ENCODE assay signal across 13 cellular contexts in the genomic region with DNA sequence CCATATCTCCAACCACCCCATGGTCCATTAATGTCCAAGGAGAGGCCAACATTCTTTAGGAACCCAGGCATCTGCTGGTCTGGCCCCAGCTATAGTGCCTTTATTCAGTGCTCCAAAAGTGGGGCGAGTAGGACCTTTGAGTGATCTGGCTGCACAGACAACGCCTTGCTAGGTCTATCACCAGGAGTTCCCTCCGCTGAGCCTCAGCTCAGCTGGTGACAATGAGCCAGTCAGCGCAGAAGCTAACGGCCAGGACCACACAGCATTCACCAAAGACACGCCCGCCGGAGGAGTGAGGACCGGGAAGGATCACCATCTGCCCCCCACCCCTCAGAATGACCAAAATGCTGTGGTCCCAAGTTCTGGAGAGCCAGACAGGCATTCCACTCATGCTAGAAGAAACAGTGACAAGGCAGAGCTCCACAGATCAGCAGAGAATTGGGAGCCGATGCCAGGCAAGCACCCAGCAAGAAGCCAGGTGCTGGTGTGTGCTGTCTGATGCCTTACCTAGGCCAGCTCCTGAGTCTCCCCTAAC. TPM values are rescaled to one million over a fixed set of nuclear protein-coding genes. Genes with fewer than 3 reads are reported as not detected.
A peak's percentile ranks its signal among the peaks of the same experiment; 100 is the strongest.
DNase-seq lines count a peak whose midpoint lies in the region; ATAC-seq and TF ChIP-seq lines count a peak whose summit lies in the region.
"Had no signal": no experiment of that assay in that cellular context is flagged by ENCODE, and none has a peak within 500 bp of the region (broad histone marks: within the 10 kb centered on the region; RNA-seq: fewer than 3 reads in every experiment).

No MANE protein-coding gene starts in this region.

- H3K4me2 ChIP-seq in OCI-LY7 (ENCODE audit: low read length) = peak overlapping the region; percentile 75
- no peak overlapping the region for H3K4me2 ChIP-seq in trophoblast cell (ENCODE audit: low read length)

- H3K36me3 ChIP-seq in CD4-positive, alpha-beta memory T cell (ENCODE audit: insufficient read depth, low read length) = peaks cover 5% of the 10 kb centered on the region
- H3K36me3 ChIP-seq in OCI-LY7 (ENCODE audit: insufficient read depth, low read length) (peaks cover 7% of the 10 kb centered on the region; the same call in 1 of the 2 replicates), trophoblast cell (ENCODE audit: control insufficient read depth in 1 of 2, insufficient read depth in 2 of 2, low read length in 2 of 2) (peaks cover 0 to 2% of the 10 kb centered on the region in 2 experiments)

- H3K36me3 Mint-ChIP-seq in CD4-positive, alpha-beta memory T cell = peaks cover 6 to 10% of the 10 kb centered on the region in 2 donors
- peaks cover 27% of the 10 kb centered on the region for H3K36me3 Mint-ChIP-seq in dendritic cell treated with granulocyte-macrophage colony-stimulating factor and Interleukin-4, amounts not matched to agents 40 ng/mL and 50 ng/mL, for 4 days (ENCODE audit: low read depth)

- no peak overlapping the region for H3K14ac ChIP-seq in trophoblast cell (ENCODE audit: low read length)

- no peaks in the 10 kb centered on the region for H3K27me3 ChIP-seq in CD4-positive, alpha-beta memory T cell (ENCODE audit: insufficient read depth, low read length)
- H3K27me3 ChIP-seq in trophoblast cell (ENCODE audit: insufficient read depth, low read length) = no peaks in the 10 kb centered on the region

- no peaks in the 10 kb centered on the region for H3K9me3 Mint-ChIP-seq in CD4-positive, alpha-beta memory T cell
- H3K9me3 Mint-ChIP-seq in dendritic cell treated with granulocyte-macrophage colony-stimulating factor and Interleukin-4, amounts not matched to agents 40 ng/mL and 50 ng/mL, for 4 days = no peaks in the 10 kb centered on the region

- H3K27me3 Mint-ChIP-seq in CD4-positive, alpha-beta memory T cell = no peaks in the 10 kb centered on the region
- H3K27me3 Mint-ChIP-seq in dendritic cell treated with granulocyte-macrophage colony-stimulating factor and Interleukin-4, amounts not matched to agents 40 ng/mL and 50 ng/mL, for 4 days = no peaks in the 10 kb centered on the region

- no peak overlapping the region for H4K12ac ChIP-seq in trophoblast cell (ENCODE audit: low read depth, low read length)

- no peaks in the 10 kb centered on the region for H3K9me2 ChIP-seq in OCI-LY7 (ENCODE audit: insufficient read depth, low read length)

- peak overlapping the region; percentile 86 to 98 (median 93) for H3K27ac Mint-ChIP-seq in CD4-positive, alpha-beta memory T cell
- peak overlapping the region; percentile 89 for H3K27ac Mint-ChIP-seq in dendritic cell treated with granulocyte-macrophage colony-stimulating factor and Interleukin-4, amounts not matched to agents 40 ng/mL and 50 ng/mL, for 4 days

- no peak overlapping the region for H4K8ac ChIP-seq in trophoblast cell (ENCODE audit: low read depth, low read length)

- H3K18ac ChIP-seq in trophoblast cell (ENCODE audit: low read length) = peak overlapping the region; percentile 33

- H3K4me1 Mint-ChIP-seq in CD4-positive, alpha-beta memory T cell = peaks cover 67 to 80% (median 72%) of the 10 kb centered on the region in 4 donors
- peaks cover 67% of the 10 kb centered on the region for H3K4me1 Mint-ChIP-seq in dendritic cell treated with granulocyte-macrophage colony-stimulating factor and Interleukin-4, amounts not matched to agents 40 ng/mL and 50 ng/mL, for 4 days (ENCODE audit: low read depth)

- H3K79me2 ChIP-seq in OCI-LY7 (ENCODE audit: insufficient read depth, low read depth, low read length) = peaks cover 88% of the 10 kb centered on the region
- H3K79me2 ChIP-seq in trophoblast cell (ENCODE audit: control insufficient read depth, insufficient read depth, low read length, poor library complexity) = no peaks in the 10 kb centered on the region

- no peak for DNase-seq in CD4-positive, alpha-beta memory T cell
- DNase-seq in OCI-LY7 (ENCODE audit: low spot score) (no peak), trophoblast cell (no peak), GM10248 (ENCODE audit: extremely low spot score) (no peak), D341Med (ENCODE audit: low spot score) (no peak), dedifferentiated amniotic fluid mesenchymal stem cell (ENCODE audit: extremely low spot score) (no peak)
- DNase-seq: amygdala, erythroblast, NCI-H2029 treated with DMSO at 0.1 percent for 48 hours had no signal

- H3K9me3 ChIP-seq in CD4-positive, alpha-beta memory T cell (ENCODE audit: control insufficient read depth in 1 of 2, low read length in 2 of 2) = no peaks in the 10 kb centered on the region
- H3K9me3 ChIP-seq in OCI-LY7 (ENCODE audit: low read length) (no peaks in the 10 kb centered on the region), trophoblast cell (ENCODE audit: insufficient read depth, low read depth, low read length) (no peaks in the 10 kb centered on the region)

- H3K4me3 ChIP-seq in CD4-positive, alpha-beta memory T cell (ENCODE audit: low read length in 2 of 2) = no peak overlapping the region
- H3K4me3 ChIP-seq in OCI-LY7 (ENCODE audit: low read depth, low read length, poor library complexity, severe bottlenecking) = no peak overlapping the region
- H3K4me3 ChIP-seq in trophoblast cell (ENCODE audit: low read depth, low read length) = no peak overlapping the region

- peaks cover 2% of the 10 kb centered on the region for H3K79me1 ChIP-seq in trophoblast cell (ENCODE audit: low read length)

- WGBS in trophoblast cell (ENCODE audit: extremely low coverage, insufficient coverage, insufficient read length) = no CpG with 5 or more reads among the region's 10 CpGs

- no peak overlapping the region for H3K9ac ChIP-seq in trophoblast cell (ENCODE audit: low read length)

- no peak overlapping the region for H2AFZ ChIP-seq in OCI-LY7 (ENCODE audit: low read length)
- H2AFZ ChIP-seq in trophoblast cell (ENCODE audit: insufficient read depth, low read length, poor library complexity) = no peak overlapping the region

- ATAC-seq in HG02759 (IDR thresholded peaks at IDR 0.05; ENCODE audit: unreplicated experiment) = no peak
- ATAC-seq: PC-3 had no signal

- peak overlapping the region; percentile 19 for H2AK5ac ChIP-seq in trophoblast cell (ENCODE audit: low read length)

- H3K4ac ChIP-seq in trophoblast cell (ENCODE audit: low read depth, low read length) = peak overlapping the region; percentile 55

- H4K20me1 ChIP-seq in OCI-LY7 (ENCODE audit: insufficient read depth, low read length) = no peaks in the 10 kb centered on the region

- H3K4me3 Mint-ChIP-seq in CD4-positive, alpha-beta memory T cell = peak overlapping the region in 7 of 8 donors; percentile 2 to 81 (median 48)
- H3K4me3 Mint-ChIP-seq in dendritic cell treated with granulocyte-macrophage colony-stimulating factor and Interleukin-4, amounts not matched to agents 40 ng/mL and 50 ng/mL, for 4 days = no peak overlapping the region

- H2BK12ac ChIP-seq in trophoblast cell (ENCODE audit: low read length) = no peak overlapping the region

- CTCF ChIA-PET in CD4-positive, alpha-beta memory T cell (lab: Charles Lee; ENCODE audit: partially characterized antibody) = interaction anchor here (1.4 to 5.8 kb wide), 5 partner anchors 9 to 50 kb away, joined by 3 to 20 read pairs (median 7); no protein-coding TSS in a partner anchor
- CTCF ChIA-PET in OCI-LY7 (lab: Charles Lee; ENCODE audit: unreplicated experiment) (interaction anchor here (0.6 to 1.9 kb wide), 4 partner anchors 8 to 27 kb away, joined by 3 to 9 read pairs (median 3); no protein-coding TSS in a partner anchor), GM10248 (lab: Yijun Ruan, JAX) (interaction anchor here (1.0 to 2.6 kb wide), 11 partner anchors 8 to 99 kb away, joined by 3 to 20 read pairs (median 6); no protein-coding TSS in a partner anchor)

- no peak overlapping the region for H3K23ac ChIP-seq in trophoblast cell (ENCODE audit: low read length)

- intact Hi-C loops in CD4-positive, alpha-beta memory T cell (cut with micrococcal nuclease) = no loop called here
- intact Hi-C loops in OCI-LY7 (cut with micrococcal nuclease; ENCODE audit: unreplicated experiment) = no loop called here
- intact Hi-C loops in dendritic cell treated with granulocyte-macrophage colony-stimulating factor and Interleukin-4, amounts not matched to agents 40 ng/mL and 50 ng/mL, for 4 days (cut with micrococcal nuclease) = no loop called here

- no peak overlapping the region for H4K91ac ChIP-seq in trophoblast cell (ENCODE audit: low read depth, low read length)

- H2BK120ac ChIP-seq in trophoblast cell (ENCODE audit: insufficient read depth, low read length, poor library complexity) = no peak overlapping the region

- H3K27ac ChIP-seq in CD4-positive, alpha-beta memory T cell (ENCODE audit: low read depth, low read length) = peak overlapping the region; percentile 64
- H3K27ac ChIP-seq in OCI-LY7 (ENCODE audit: low read depth, low read length, poor library complexity, severe bottlenecking) (peak overlapping the region; percentile 81), trophoblast cell (ENCODE audit: low read depth, low read length) (no peak overlapping the region)

- TF ChIP-seq CTCF in OCI-LY7 (conservative IDR thresholded peaks at IDR 0.05; ENCODE audit: low read length) (no peak), GM10248 (IDR thresholded peaks at IDR 0.05; ENCODE audit: control extremely low read depth, extremely low read depth, low read depth, missing control alignments) (no peak)

- POLR2A ChIA-PET in CD4-positive, alpha-beta memory T cell (lab: Charles Lee; ENCODE audit: partially characterized antibody) = interaction anchor here (2.2 to 32.5 kb wide), 5 partner anchors 7 to 24 kb away, joined by 11 to 984 read pairs (median 75); partner anchors contain the start of gene TBC1D2B
- POLR2A ChIA-PET in OCI-LY7 (lab: Charles Lee) (interaction anchor here (0.9 to 5.6 kb wide), 7 partner anchors 8 to 23 kb away, joined by 3 to 53 read pairs (median 6); partner anchors contain the start of gene TBC1D2B), GM10248 (lab: Yijun Ruan, JAX) (no interaction called here)

- peaks cover 98% of the 10 kb centered on the region for H3K4me1 ChIP-seq in CD4-positive, alpha-beta memory T cell (ENCODE audit: insufficient read depth, low read length)
- H3K4me1 ChIP-seq in OCI-LY7 (ENCODE audit: insufficient read depth, low read length, poor library complexity, severe bottlenecking) (peaks cover 91% of the 10 kb centered on the region), trophoblast cell (ENCODE audit: control insufficient read depth in 1 of 2, insufficient read depth in 2 of 2, low read length in 2 of 2) (peaks cover 8 to 11% of the 10 kb centered on the region in 2 experiments)

- no peak overlapping the region for H2BK5ac ChIP-seq in trophoblast cell (ENCODE audit: low read depth, low read length, poor library complexity)

- BruUV-seq in OCI-LY7 (replicated peaks; lab: Mats Ljungman, UMichigan) = no TSS peak

RNA-seq across cellular contexts. Expression of gene TBC1D2B, which starts 19.0 kb away (rescaled TPM):
- total RNA-seq in CD4-positive, alpha-beta memory T cell = 100 to 1,000 TPM in 1 of 2 experiments, 10 to 100 TPM in 1; 98.1 to 114 TPM
- 10 to 100 TPM in 1 of 2 donors, 1 to 10 TPM in 1; 5.6 to 35.4 TPM for polyA plus RNA-seq in CD4-positive, alpha-beta memory T cell
- total RNA-seq in OCI-LY7 (2014; rRNA removed; shearing (Covaris generic)) = 22.8 and 30.9 TPM in 2 replicates
- total RNA-seq in OCI-LY7 (2022) = 38.2 and 41.5 TPM in 2 replicates
- 16.7 and 16.9 TPM in 2 replicates for polyA plus RNA-seq in trophoblast cell (2013)

RNA-seq across cellular contexts. Expression of gene SH2D7, which starts 33.9 kb away (rescaled TPM):
- total RNA-seq in CD4-positive, alpha-beta memory T cell = not detected
- polyA plus RNA-seq in CD4-positive, alpha-beta memory T cell = not detected
- total RNA-seq in OCI-LY7 (2014; rRNA removed; shearing (Covaris generic)) = not detected in 2 replicates
- total RNA-seq in OCI-LY7 (2022) = not detected in 2 replicates
- polyA plus RNA-seq in trophoblast cell (2013) = 0.14 and 0.19 TPM in 2 replicates
- total RNA-seq: PC-3 had no signal
- polyA plus RNA-seq: keratinocyte had no signal
